Comparison of ENCODE assay signal across 15 cellular contexts in genomic region chr5:132253452-132254320, GRCh38. TPM values are rescaled to one million over a fixed set of nuclear protein-coding genes. Genes with fewer than 3 reads are reported as not detected.
DNase-seq lines count a peak whose midpoint lies in the region; ATAC-seq and TF ChIP-seq lines count a peak whose summit lies in the region.
"Had no signal": no experiment of that assay in that cellular context is flagged by ENCODE, and none has a peak within 500 bp of the region (broad histone marks: within the 10 kb centered on the region; RNA-seq: fewer than 3 reads in every experiment).

No MANE protein-coding gene starts in this region.

- peak overlapping the region; percentile 38 for H3K27ac ChIP-seq in C4-2B
- no peak overlapping the region for H3K27ac ChIP-seq in left lung
- H3K27ac ChIP-seq: BLaER1 treated with 17β-estradiol and CSF1 and Interleukin-3, amounts not matched to agents 10 nM and 100 nM; dorsolateral prefrontal cortex had no signal

- H3K36me3 ChIP-seq in left lung = no peaks in the 10 kb centered on the region
- H3K36me3 ChIP-seq: BLaER1 treated with 17β-estradiol and CSF1 and Interleukin-3, amounts not matched to agents 10 nM and 100 nM had no signal

- intact Hi-C loops in left lung (cut with DNase I) = no loop called here

- H3K4me3 Mint-ChIP-seq in T-helper 17 cell = no peak overlapping the region

- H3K27ac Mint-ChIP-seq in T-helper 17 cell = no peak overlapping the region

- H3K27me3 ChIP-seq in left lung = peaks cover 0 to 22% of the 10 kb centered on the region in 2 donors
- H3K27me3 ChIP-seq: BLaER1 treated with 17β-estradiol and CSF1 and Interleukin-3, amounts not matched to agents 10 nM and 100 nM had no signal

- ATAC-seq in left lung = peak; percentile 21
- no peak for ATAC-seq in T-helper 17 cell
- ATAC-seq in HG02885 (IDR thresholded peaks at IDR 0.05; ENCODE audit: poor library complexity, unreplicated experiment) = no peak
- ATAC-seq: left lobe of liver had no signal

- H3K9me3 ChIP-seq in left lung (no peaks in the 10 kb centered on the region), T-helper 17 cell (ENCODE audit: control insufficient read depth, low read length, poor library complexity, severe bottlenecking) (no peaks in the 10 kb centered on the region)
- H3K9me3 ChIP-seq: BLaER1 treated with 17β-estradiol and CSF1 and Interleukin-3, amounts not matched to agents 10 nM and 100 nM had no signal

- H3K4me1 Mint-ChIP-seq in T-helper 17 cell = peaks cover 4% of the 10 kb centered on the region

- H3K4me3 ChIP-seq in left lung = no peak overlapping the region
- H3K4me3 ChIP-seq: BLaER1 treated with 17β-estradiol and CSF1 and Interleukin-3, amounts not matched to agents 10 nM and 100 nM; dorsolateral prefrontal cortex had no signal

- DNase-seq in COLO668 (lab: John Stamatoyannopoulos, UW; ENCODE audit: unreplicated experiment) = peak; percentile 56
- DNase-seq in activated CD8-positive, alpha-beta memory T cell treated with anti-CD3 and anti-CD28 coated beads, Interleukin-2, amount 50 U/mL, for 48 hours = peak; percentile 42
- DNase-seq in left lung = no peak
- DNase-seq in T-helper 17 cell = no peak
- DNase-seq in HCEC 1CT = no peak
- no peak for DNase-seq in NCI-H2029 (lab: John Stamatoyannopoulos, UW)
- DNase-seq: NCI-H2171 treated with DMSO at 0.1 percent for 48 hours; stimulated activated CD4-positive, alpha-beta T cell treated with anti-CD3 and anti-CD28 coated beads, Interleukin-4, amount 100 ng/mL, for 24 hours; T-helper 1 cell; trophoblast cell had no signal

- peaks cover 25% of the 10 kb centered on the region for H3K27me3 Mint-ChIP-seq in T-helper 17 cell

- peaks cover 3% of the 10 kb centered on the region for H3K36me3 Mint-ChIP-seq in T-helper 17 cell (ENCODE audit: low read depth)

- TF ChIP-seq CTCF in C4-2B (conservative IDR thresholded peaks at IDR 0.05) (no peak), left lung (IDR thresholded peaks at IDR 0.05) (no peak)

- H3K4me1 ChIP-seq in left lung = peaks cover 0 to 12% of the 10 kb centered on the region in 2 donors

RNA-seq across cellular contexts. Expression of gene PDLIM4, which starts 3.8 kb away (rescaled TPM):
- total RNA-seq in left lung (10 to 100 TPM in 1 of 2 donors, 1 to 10 TPM in 1; 7.7 to 13.5 TPM), T-helper 17 cell (not detected)

RNA-seq across cellular contexts. Expression of gene P4HA2, which starts 26.0 kb away (rescaled TPM):
- total RNA-seq in left lung (10 to 100 TPM; 58.5 to 81.9 TPM), T-helper 17 cell (under 1 TPM in 1 of 2 donors, not detected in 1; 0.50 TPM)

RNA-seq across cellular contexts. Expression of gene SLC22A4, which starts 40.5 kb away (rescaled TPM):
- total RNA-seq in left lung = 10 to 100 TPM in 1 of 2 donors, 1 to 10 TPM in 1; 1.0 to 10.3 TPM
- under 1 TPM in 1 of 2 donors, not detected in 1; 0.70 TPM for total RNA-seq in T-helper 17 cell

Comparison
In these comparisons a context has a peak if more than half of its experiments do, and no peak if none do; other contexts are left out.
1. DNase-seq: peak in COLO668 (single experiment) and activated CD8-positive, alpha-beta memory T cell treated with anti-CD3 and anti-CD28 coated beads, Interleukin-2, amount 50 U/mL, for 48 hours (single experiment); none in left lung (0 of 2), T-helper 17 cell (0 of 3), HCEC 1CT (single experiment) and NCI-H2029 (single experiment).
2. RNA of gene PDLIM4, which starts 3.8 kb away (total RNA-seq): 7.7 to 13.5 TPM in left lung; not detected in T-helper 17 cell; every median in the first group is over 4 times any median in the second.
3. RNA of gene P4HA2, which starts 26.0 kb away (total RNA-seq): 58.5 to 81.9 TPM in left lung; 0.50 TPM in T-helper 17 cell; every median in the first group is over 10 times any median in the second.